ENCODE assay signal across 8 cellular contexts in genomic region chr13:40969169-40969901, GRCh38. TPM values are rescaled to one million over a fixed set of nuclear protein-coding genes. Genes with fewer than 3 reads are reported as not detected.
A peak's percentile ranks its signal among the peaks of the same experiment; 100 is the strongest.
DNase-seq lines count a peak whose midpoint lies in the region; ATAC-seq and TF ChIP-seq lines count a peak whose summit lies in the region.

No MANE protein-coding gene starts in this region.

- H3K27ac ChIP-seq in hepatocyte: peak overlapping the region; percentile 65
- no peak overlapping the region for H3K27ac ChIP-seq in substantia nigra (ENCODE audit: low read depth, low read length, poor library complexity, severe bottlenecking)

- DNase-seq in hepatocyte (ENCODE audit: low spot score) (no peak), substantia nigra (lab: John Stamatoyannopoulos, UW) (no peak), NCI-H128 (lab: John Stamatoyannopoulos, UW; ENCODE audit: unreplicated experiment) (no peak), globus pallidus (ENCODE audit: low spot score) (no peak)
- DNase-seq in stimulated activated naive CD4-positive, alpha-beta T cell treated with Interleukin-2 at 50 U/mL for 16 hours (lab: John Stamatoyannopoulos, UW): no peak

- ATAC-seq in GM18505 (IDR thresholded peaks at IDR 0.05; ENCODE audit: unreplicated experiment) (peak; percentile 60), GM21515 (IDR thresholded peaks at IDR 0.05; ENCODE audit: unreplicated experiment) (peak; percentile 55), HG03575 (IDR thresholded peaks at IDR 0.05; ENCODE audit: extremely low read depth, insufficient number of reproducible peaks, low FRiP score, unreplicated experiment) (peak; percentile 49)

- H3K79me2 ChIP-seq in hepatocyte: peaks cover 100% of the 10 kb centered on the region

- no peaks in the 10 kb centered on the region for H3K27me3 ChIP-seq in hepatocyte

- no peak overlapping the region for H3K4me3 ChIP-seq in hepatocyte

- peak overlapping the region; percentile 56 for H3K4me2 ChIP-seq in hepatocyte

- H3K4me1 ChIP-seq in hepatocyte (ENCODE audit: insufficient read depth): peaks cover 42% of the 10 kb centered on the region

- H4K20me1 ChIP-seq in hepatocyte (ENCODE audit: insufficient read depth, poor library complexity, severe bottlenecking): peaks cover 89% of the 10 kb centered on the region

- 87% methylated on average over 4 of the region's 4 CpGs for WGBS in hepatocyte (ENCODE audit: low lambda C conversion rate, missing lambda C conversion rate)

- TF ChIP-seq POLR2A in GM18505 (IDR thresholded peaks at IDR 0.05; ENCODE audit: borderline replicate concordance, extremely low read depth, insufficient read depth, insufficient read length): peak; percentile 21

- H2AFZ ChIP-seq in hepatocyte: no peak overlapping the region

- no peak for TF ChIP-seq CTCF in hepatocyte (IDR thresholded peaks at IDR 0.05; ENCODE audit: poor library complexity)

- no peaks in the 10 kb centered on the region for H3K36me3 ChIP-seq in hepatocyte (replicated peaks; ENCODE audit: insufficient read depth, low read depth)

- no peaks in the 10 kb centered on the region for H3K9me3 ChIP-seq in hepatocyte (ENCODE audit: low read depth)

- no peaks in the 10 kb centered on the region for H3K9me2 ChIP-seq in hepatocyte (replicated peaks; ENCODE audit: insufficient read depth)

RNA-seq across cellular contexts. Expression of gene ELF1, which starts 49.8 kb away (rescaled TPM):
- 91.1 and 94.6 TPM in 2 replicates for total RNA-seq in hepatocyte
- polyA plus RNA-seq in hepatocyte: 39.4 and 44.4 TPM in 2 replicates
